35 cellular contexts compared by ENCODE assay signal in the genomic region with DNA sequence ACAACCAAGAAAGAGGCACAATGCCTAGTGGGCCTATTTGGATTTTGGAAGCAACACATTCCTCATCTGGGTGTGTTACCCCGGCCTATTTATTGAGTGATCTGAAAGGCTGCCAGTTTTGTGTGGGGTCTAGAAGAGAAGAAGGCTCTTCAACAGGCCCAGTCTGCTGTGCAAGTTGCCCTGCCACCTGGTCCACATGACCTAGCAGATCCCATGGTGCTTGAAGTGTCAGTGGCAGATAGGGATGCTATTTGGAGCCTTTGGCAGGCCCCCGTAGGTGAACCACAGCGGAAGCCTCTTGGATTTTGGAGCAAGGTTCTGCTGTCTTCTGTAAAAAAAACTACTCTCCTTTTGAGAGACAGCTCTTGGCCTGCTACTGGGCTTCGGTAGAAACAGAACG.
"Had no signal": no experiment of that assay in that cellular context is flagged by ENCODE, and none has a peak within 500 bp of the region (broad histone marks: within the 10 kb centered on the region; RNA-seq: fewer than 3 reads in every experiment).

No MANE protein-coding gene starts in this region.

- H3K4me3 ChIP-seq: MG63 had no signal

- H3K27ac ChIP-seq: KMS-11 had no signal

- H3K9me3 ChIP-seq: MG63 had no signal

- H3K27me3 ChIP-seq: MG63 had no signal

- DNase-seq: Karpas-422, Kasumi-1, MG63, MM.1S, MV-4-11, NCI-H1048, NCI-H1092, NCI-H1092 treated with DMSO at 0.1 percent for 48 hours, NCI-H1105, NCI-H1105 treated with DMSO at 0.1 percent for 48 hours, NCI-H1417, NCI-H1417 treated with DMSO at 0.1 percent for 48 hours, NCI-H1436, NCI-H1436 treated with DMSO at 0.1 percent for 48 hours, NCI-H146, NCI-H1694, NCI-H1694 treated with DMSO at 0.1 percent for 48 hours, NCI-H187, NCI-H187 treated with DMSO at 0.1 percent for 48 hours, NCI-H1930, NCI-H2029, NCI-H2029 treated with DMSO at 0.1 percent for 48 hours, NCI-H2081, NCI-H2081 treated with DMSO at 0.1 percent for 48 hours, NCI-H2107, NCI-H2171, NCI-H2171 treated with DMSO at 0.1 percent for 48 hours, NCI-H2227 treated with DMSO at 0.1 percent for 48 hours, NCI-H226, NCI-H345, NCI-H446, NCI-H446 treated with DMSO at 0.1 percent for 48 hours, NCI-H510A, NCI-H510A treated with DMSO at 0.1 percent for 48 hours had no signal

- H3K36me3 ChIP-seq: MG63 had no signal
